In genomic region chr6:137219664-137220252, GRCh38 we compare ENCODE assay signal across 8 cellular contexts. TPM values are rescaled to one million over a fixed set of nuclear protein-coding genes. Genes with fewer than 3 reads are reported as not detected.
DNase-seq lines count a peak whose midpoint lies in the region; ATAC-seq and TF ChIP-seq lines count a peak whose summit lies in the region.

No MANE protein-coding gene starts in this region.

- peak overlapping the region; percentile 96 for H3K27ac Mint-ChIP-seq in stimulated activated effector memory CD8-positive, alpha-beta T cell treated with anti-CD3 and anti-CD28 coated beads, Interleukin-12 subunit alpha, Interleukin-12 subunit beta, amount 100 ng/mL, for 72 hours

- TF ChIP-seq CTCF in left ventricle myocardium inferior (IDR thresholded peaks at IDR 0.05; ENCODE audit: borderline replicate concordance) (no peak), foreskin fibroblast (IDR thresholded peaks at IDR 0.05; ENCODE audit: low read depth, low read length) (no peak)

- no peaks in the 10 kb centered on the region for H3K36me3 ChIP-seq in left ventricle myocardium inferior
- peaks cover 8% of the 10 kb centered on the region; the same call in 1 of the 2 replicates for H3K36me3 ChIP-seq in SJSA1

- intact Hi-C loops in left ventricle myocardium inferior (cut with micrococcal nuclease) = no loop called here
- intact Hi-C loops in left ventricle myocardium superior (cut with micrococcal nuclease) = no loop called here

- peak overlapping the region; percentile 78 for H3K4me3 ChIP-seq in left ventricle myocardium inferior
- H3K4me3 ChIP-seq in SJSA1 = peak overlapping the region; percentile 81
- peak overlapping the region; percentile 73 to 94 for H3K4me3 ChIP-seq in foreskin fibroblast (ENCODE audit: low read depth in 1 of 2, low read length in 2 of 2)

- H3K9me3 ChIP-seq in left ventricle myocardium inferior (replicated peaks) (no peaks in the 10 kb centered on the region), SJSA1 (replicated peaks) (no peaks in the 10 kb centered on the region)

- peaks cover 90% of the 10 kb centered on the region for H3K4me1 ChIP-seq in left ventricle myocardium inferior
- peaks cover 18% of the 10 kb centered on the region for H3K4me1 ChIP-seq in SJSA1 (replicated peaks)

- H3K4me1 Mint-ChIP-seq in stimulated activated effector memory CD8-positive, alpha-beta T cell treated with anti-CD3 and anti-CD28 coated beads, Interleukin-12 subunit alpha, Interleukin-12 subunit beta, amount 100 ng/mL, for 72 hours = peaks cover 58% of the 10 kb centered on the region

- no peaks in the 10 kb centered on the region for H3K9me3 Mint-ChIP-seq in stimulated activated effector memory CD8-positive, alpha-beta T cell treated with anti-CD3 and anti-CD28 coated beads, Interleukin-12 subunit alpha, Interleukin-12 subunit beta, amount 100 ng/mL, for 72 hours

- H3K27me3 ChIP-seq in left ventricle myocardium inferior (ENCODE audit: low read depth) (no peaks in the 10 kb centered on the region), SJSA1 (replicated peaks) (no peaks in the 10 kb centered on the region)

- no peak for DNase-seq in left ventricle myocardium inferior
- DNase-seq in left ventricle myocardium superior = no peak
- no peak for DNase-seq in SJSA1 (ENCODE audit: low read depth in 1 of 2, low spot score in 2 of 2)
- DNase-seq in foreskin fibroblast = no peak
- no peak for DNase-seq in stimulated activated effector memory CD8-positive, alpha-beta T cell treated with anti-CD3 and anti-CD28 coated beads, Interleukin-12 subunit alpha, Interleukin-12 subunit beta, amount 100 ng/mL, for 72 hours (ENCODE audit: low spot score in 2 of 2)
- DNase-seq in AML-193 (lab: John Stamatoyannopoulos, UW) = no peak
- no peak for DNase-seq in dermis blood vessel endothelial cell
- no peak for DNase-seq in COLO668 (lab: John Stamatoyannopoulos, UW; ENCODE audit: unreplicated experiment)

- H3K4me3 Mint-ChIP-seq in stimulated activated effector memory CD8-positive, alpha-beta T cell treated with anti-CD3 and anti-CD28 coated beads, Interleukin-12 subunit alpha, Interleukin-12 subunit beta, amount 100 ng/mL, for 72 hours = peak overlapping the region; percentile 84

- peaks cover 11% of the 10 kb centered on the region for H3K36me3 Mint-ChIP-seq in stimulated activated effector memory CD8-positive, alpha-beta T cell treated with anti-CD3 and anti-CD28 coated beads, Interleukin-12 subunit alpha, Interleukin-12 subunit beta, amount 100 ng/mL, for 72 hours

- H3K27ac ChIP-seq in left ventricle myocardium inferior (replicated peaks) = peak overlapping the region; percentile 99
- peak overlapping the region; percentile 81 for H3K27ac ChIP-seq in SJSA1

- ATAC-seq in left ventricle myocardium superior = no peak
- ATAC-seq in stimulated activated effector memory CD8-positive, alpha-beta T cell treated with anti-CD3 and anti-CD28 coated beads, Interleukin-12 subunit alpha, Interleukin-12 subunit beta, amount 100 ng/mL, for 72 hours = no peak

RNA-seq across cellular contexts. Expression of gene IFNGR1, which starts 0.6 kb away (rescaled TPM):
- total RNA-seq in left ventricle myocardium inferior (97.6 TPM), left ventricle myocardium superior (115 TPM), dermis blood vessel endothelial cell (105 and 117 TPM in 2 replicates)
- 73.6 and 94.4 TPM in 2 replicates for total RNA-seq in SJSA1 (2014; rRNA removed; shearing (Covaris generic))

RNA-seq across cellular contexts. Expression of gene IL22RA2, which starts 46.3 kb away (rescaled TPM):
- not detected for total RNA-seq in left ventricle myocardium inferior
- total RNA-seq in left ventricle myocardium superior = not detected
- total RNA-seq in SJSA1 (2014; rRNA removed; shearing (Covaris generic)) = not detected in 2 replicates
- not detected in 2 replicates for total RNA-seq in dermis blood vessel endothelial cell
